In the genomic region with DNA sequence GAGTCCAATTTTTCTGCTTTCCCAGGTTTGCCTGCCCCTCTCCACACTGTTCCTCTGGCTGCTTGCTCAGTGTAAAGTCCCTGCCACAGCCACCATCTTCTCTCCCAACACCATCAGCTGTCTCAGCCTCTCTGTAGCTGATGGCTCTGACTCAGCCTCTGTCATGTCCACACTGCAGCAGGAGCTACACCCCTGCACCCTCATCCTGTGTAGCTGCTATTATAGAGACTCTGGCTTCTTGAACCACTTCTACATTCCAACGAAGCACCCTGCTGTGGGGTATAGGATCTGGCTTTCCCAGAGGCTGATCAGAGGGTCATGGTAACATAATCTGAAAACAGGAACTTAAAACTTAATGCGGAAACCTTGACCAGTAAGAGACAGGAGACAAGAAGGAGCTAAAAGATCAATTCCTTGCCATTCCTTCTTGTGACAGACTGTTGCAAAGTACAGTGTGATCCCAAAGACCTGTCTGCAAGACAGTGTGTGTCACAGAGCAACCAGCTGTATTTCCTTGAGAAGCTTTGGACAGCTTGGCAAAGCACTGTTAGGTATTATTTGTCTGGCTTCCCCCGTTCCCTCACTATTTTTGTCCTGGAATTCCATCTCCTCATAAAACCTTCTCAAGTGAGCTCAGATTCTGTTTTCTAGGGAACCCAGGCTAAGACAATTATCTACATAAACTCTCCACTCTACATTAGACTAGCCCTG, we compare ENCODE assay signal across 10 cellular contexts. TPM values are rescaled to one million over a fixed set of nuclear protein-coding genes. Genes with fewer than 3 reads are reported as not detected.
A peak's percentile ranks its signal among the peaks of the same experiment; 100 is the strongest.
DNase-seq lines count a peak whose midpoint lies in the region; ATAC-seq and TF ChIP-seq lines count a peak whose summit lies in the region.
"Had no signal": no experiment of that assay in that cellular context is flagged by ENCODE, and none has a peak within 500 bp of the region (broad histone marks: within the 10 kb centered on the region; RNA-seq: fewer than 3 reads in every experiment).

No MANE protein-coding gene starts in this region.

- H3K79me2 ChIP-seq in PC-3 (ENCODE audit: low read length) = no peaks in the 10 kb centered on the region

- ATAC-seq in PC-3 = peak; percentile 22; the same call in 1 of the 2 replicates
- no peak for ATAC-seq in left cardiac atrium

- peaks cover 66% of the 10 kb centered on the region for H3K27me3 ChIP-seq in PC-3 (ENCODE audit: low read length)
- H3K27me3 ChIP-seq: Peyer's patch had no signal

- no peak overlapping the region for H3K9ac ChIP-seq in PC-3 (ENCODE audit: low read length)

- H3K27ac ChIP-seq in PC-3 (ENCODE audit: low read length) (no peak overlapping the region), epithelial cell of prostate (no peak overlapping the region)
- H3K27ac ChIP-seq: Peyer's patch, prostate gland had no signal

- TF ChIP-seq CTCF in PC-3 (conservative IDR thresholded peaks at IDR 0.05; ENCODE audit: low read depth, low read length) = no peak

- H2AFZ ChIP-seq in PC-3 (ENCODE audit: low read length) = no peak overlapping the region

- no peak overlapping the region for H3K4me3 ChIP-seq in PC-3 (ENCODE audit: low read length)
- H3K4me3 ChIP-seq: Peyer's patch, prostate gland had no signal

- BruUV-seq in PC-3 (replicated peaks; lab: Mats Ljungman, UMichigan) = no TSS peak

- no peaks in the 10 kb centered on the region for H3K4me1 ChIP-seq in PC-3 (ENCODE audit: insufficient read depth, low read length)
- H3K4me1 ChIP-seq: prostate gland had no signal

- DNase-seq in HCEC 1CT (peak; percentile 67), PC-3 (no peak), epithelial cell of prostate (ENCODE audit: low read depth, low spot score) (peak; percentile 22), renal cortical epithelial cell (ENCODE audit: low read depth) (peak; percentile 73), left cardiac atrium (no peak), SIG-M5 treated with dmso at 0.1 percent for 504 hours (lab: John Stamatoyannopoulos, UW; ENCODE audit: unreplicated experiment) (no peak)
- no peak for DNase-seq in activated CD4-positive, CD25-positive, alpha-beta regulatory T cell (lab: John Stamatoyannopoulos, UW)
- DNase-seq: anterior cingulate cortex, Peyer's patch had no signal

- no peaks in the 10 kb centered on the region for H4K20me1 ChIP-seq in PC-3 (ENCODE audit: low read length)

- CTCF ChIA-PET in PC-3 (lab: Charles Lee) = no interaction called here

- H3F3A ChIP-seq in PC-3 (ENCODE audit: low read length, unreplicated experiment) = no peaks in the 10 kb centered on the region

- POLR2A ChIA-PET in PC-3 (lab: Charles Lee; ENCODE audit: unreplicated experiment) = no interaction called here

- H3K9me3 ChIP-seq in PC-3 (ENCODE audit: low read length) = no peaks in the 10 kb centered on the region
- H3K9me3 ChIP-seq: Peyer's patch, prostate gland had no signal

- H3K36me3 ChIP-seq in PC-3 (ENCODE audit: low read depth, low read length) = no peaks in the 10 kb centered on the region
- H3K36me3 ChIP-seq: Peyer's patch, prostate gland had no signal

- no peak overlapping the region for H3K4me2 ChIP-seq in PC-3 (ENCODE audit: low read length)

- intact Hi-C loops in PC-3 (cut with micrococcal nuclease) (no loop called here), left cardiac atrium (cut with DNase I) (no loop called here)

- no peaks in the 10 kb centered on the region for H3K9me2 ChIP-seq in PC-3 (replicated peaks; ENCODE audit: low read length)

RNA-seq across cellular contexts. Expression of a gene that starts 42.3 kb away (rescaled TPM):
- not detected in 2 replicates for total RNA-seq in PC-3 (2014; rRNA removed)
- 116 and 254 TPM in 2 replicates for total RNA-seq in renal cortical epithelial cell
- 1 to 10 TPM in 1 of 2 donors, under 1 TPM in 1; 0.47 to 3.4 TPM for total RNA-seq in left cardiac atrium

Comparison
In these comparisons a context has a peak if more than half of its experiments do, and no peak if none do; other contexts are left out.
1. DNase-seq: peak in HCEC 1CT (single experiment), epithelial cell of prostate (single experiment) and renal cortical epithelial cell (single experiment); none in PC-3 (single experiment), left cardiac atrium (single experiment), activated CD4-positive, CD25-positive, alpha-beta regulatory T cell (0 of 4) and SIG-M5 treated with dmso at 0.1 percent for 504 hours (single experiment).
2. RNA of a gene that starts 42.3 kb away (total RNA-seq): 116 to 254 TPM in renal cortical epithelial cell; 0.47 to 3.4 TPM in left cardiac atrium and not detected in PC-3; every median in the first group is over 10 times any median in the second.